In genomic region chr15:40266828-40267304, GRCh38 we compare ENCODE assay signal across 10 cellular contexts. TPM values are rescaled to one million over a fixed set of nuclear protein-coding genes. Genes with fewer than 3 reads are reported as not detected.
DNase-seq lines count a peak whose midpoint lies in the region; ATAC-seq, FAIRE-seq and TF ChIP-seq lines count a peak whose summit lies in the region.
"Had no signal": no experiment of that assay in that cellular context is flagged by ENCODE, and none has a peak within 500 bp of the region (broad histone marks: within the 10 kb centered on the region; RNA-seq: fewer than 3 reads in every experiment).

No MANE protein-coding gene starts in this region.

- H3K4me3 ChIP-seq in epithelial cell of esophagus (ENCODE audit: low read length) (no peak overlapping the region), pancreas (no peak overlapping the region)

- 79 to 84% methylated on average over 7 of the region's 7 CpGs for WGBS in pancreas, 2 donors

- no peak for FAIRE-seq in pancreas (lab: Jason Lieb, UNC)

- H3K9me3 ChIP-seq in pancreas: no peaks in the 10 kb centered on the region

- no peaks in the 10 kb centered on the region for H3K27me3 ChIP-seq in pancreas

- H3K36me3 ChIP-seq in pancreas: peaks cover 0 to 16% (median 0%) of the 10 kb centered on the region in 3 donors

- intact Hi-C loops in pancreas (cut with DNase I): loop anchor here in 1 of 3 donors (5.0 kb wide), 1 partner anchor 35 kb away; no protein-coding TSS in a partner anchor

- DNase-seq in EH (ENCODE audit: low read depth) (peak; percentile 94), NCI-H460 (ENCODE audit: extremely low read depth, low read depth) (peak; percentile 68), epithelial cell of esophagus (ENCODE audit: low read depth) (peak; percentile 82), pancreas (no peak), SK-N-DZ (ENCODE audit: low spot score) (no peak), superior temporal gyrus (ENCODE audit: extremely low spot score) (no peak)
- DNase-seq: activated effector memory CD4-positive, alpha-beta T cell treated with anti-CD3 and anti-CD28 coated beads, Interleukin-2, amount 50 U/mL, for 16 hours; NCI-H187 had no signal

- H3K27ac ChIP-seq in pancreas: no peak overlapping the region

- H3K4me1 ChIP-seq in pancreas: no peaks in the 10 kb centered on the region

- no peak for TF ChIP-seq CTCF in epithelial cell of esophagus (IDR thresholded peaks at IDR 0.05; ENCODE audit: insufficient read depth, low read depth, low read length, missing control alignments)
- TF ChIP-seq CTCF in pancreas (IDR thresholded peaks at IDR 0.05): no peak

- peak in 3 of 4 donors; percentile 36 to 79 (median 70) for ATAC-seq in pancreas
- ATAC-seq in GM18873 (IDR thresholded peaks at IDR 0.05; ENCODE audit: low FRiP score, unreplicated experiment): no peak
- no peak for ATAC-seq in HG02973 (IDR thresholded peaks at IDR 0.05; ENCODE audit: unreplicated experiment)

RNA-seq across cellular contexts. Expression of gene ANKRD63, which starts 16.0 kb away (rescaled TPM):
- total RNA-seq in NCI-H460 (2014; rRNA removed; shearing (Covaris generic)): not detected in 2 replicates
- 2.0 TPM in 1 of 2 replicates, not detected in the other for polyA plus RNA-seq in NCI-H460 (2014; cell fraction: nucleus; rRNA removed)
- not detected for total RNA-seq in pancreas
- polyA plus RNA-seq in pancreas: not detected
- not detected in 2 replicates for polyA plus RNA-seq in SK-N-DZ (2014; cell fraction: cytosol; rRNA removed)
- 2.1 TPM in 1 of 2 replicates, not detected in the other for polyA plus RNA-seq in SK-N-DZ (2014; cell fraction: nucleus; rRNA removed)

RNA-seq across cellular contexts. Expression of gene PAK6, which starts 28.0 kb away (rescaled TPM):
- total RNA-seq in NCI-H460 (2014; rRNA removed; shearing (Covaris generic)): 1.6 TPM in 1 of 2 replicates, not detected in the other
- 0.16 and 1.8 TPM in 2 replicates for polyA plus RNA-seq in NCI-H460 (2014; cell fraction: nucleus; rRNA removed)
- 1 to 10 TPM; 3.2 to 5.7 (median 4.6) TPM for total RNA-seq in pancreas
- polyA plus RNA-seq in pancreas: 1 to 10 TPM; 4.3 to 6.4 TPM
- polyA plus RNA-seq in SK-N-DZ (2014; cell fraction: cytosol; rRNA removed): 0.20 TPM in 1 of 2 replicates, not detected in the other
- not detected in 2 replicates for polyA plus RNA-seq in SK-N-DZ (2014; cell fraction: nucleus; rRNA removed)

RNA-seq across cellular contexts. Expression of gene PLCB2, which starts 40.9 kb away (rescaled TPM):
- total RNA-seq in NCI-H460 (2014; rRNA removed; shearing (Covaris generic)): 0.74 and 0.75 TPM in 2 replicates
- 5.5 and 5.6 TPM in 2 replicates for polyA plus RNA-seq in NCI-H460 (2014; cell fraction: nucleus; rRNA removed)
- 10 to 100 TPM in 2 of 6 donors, 1 to 10 TPM in 3, under 1 TPM in 1; 0.94 to 23.5 (median 4.1) TPM for total RNA-seq in pancreas
- 1 to 10 TPM; 5.3 to 9.7 TPM for polyA plus RNA-seq in pancreas
- polyA plus RNA-seq in SK-N-DZ (2014; cell fraction: cytosol; rRNA removed): 12.5 and 12.6 TPM in 2 replicates
- polyA plus RNA-seq in SK-N-DZ (2014; cell fraction: nucleus; rRNA removed): 71.1 and 88.9 TPM in 2 replicates

RNA-seq across cellular contexts. Expression of gene INAFM2, which starts 56.6 kb away (rescaled TPM):
- total RNA-seq in NCI-H460 (2014; rRNA removed; shearing (Covaris generic)): 15.9 and 16.6 TPM in 2 replicates
- 12.2 and 12.8 TPM in 2 replicates for polyA plus RNA-seq in NCI-H460 (2014; cell fraction: nucleus; rRNA removed)
- total RNA-seq in pancreas: 10 to 100 TPM in 5 of 6 donors, 1 to 10 TPM in 1; 8.1 to 16.4 (median 11.3) TPM
- polyA plus RNA-seq in pancreas: 10 to 100 TPM in 1 of 2 donors, 1 to 10 TPM in 1; 6.5 to 11.7 TPM
- 13.1 and 14.5 TPM in 2 replicates for polyA plus RNA-seq in SK-N-DZ (2014; cell fraction: cytosol; rRNA removed)
- 9.4 and 9.9 TPM in 2 replicates for polyA plus RNA-seq in SK-N-DZ (2014; cell fraction: nucleus; rRNA removed)

Comparison
In these comparisons a context has a peak if more than half of its experiments do, and no peak if none do; other contexts are left out.
1. DNase-seq: peak in EH (single experiment), NCI-H460 (single experiment) and epithelial cell of esophagus (single experiment); none in pancreas (0 of 6), SK-N-DZ (single experiment) and superior temporal gyrus (single experiment).
2. ATAC-seq: peak in pancreas (3 of 4); none in GM18873 (single experiment) and HG02973 (single experiment).